In the genomic region with DNA sequence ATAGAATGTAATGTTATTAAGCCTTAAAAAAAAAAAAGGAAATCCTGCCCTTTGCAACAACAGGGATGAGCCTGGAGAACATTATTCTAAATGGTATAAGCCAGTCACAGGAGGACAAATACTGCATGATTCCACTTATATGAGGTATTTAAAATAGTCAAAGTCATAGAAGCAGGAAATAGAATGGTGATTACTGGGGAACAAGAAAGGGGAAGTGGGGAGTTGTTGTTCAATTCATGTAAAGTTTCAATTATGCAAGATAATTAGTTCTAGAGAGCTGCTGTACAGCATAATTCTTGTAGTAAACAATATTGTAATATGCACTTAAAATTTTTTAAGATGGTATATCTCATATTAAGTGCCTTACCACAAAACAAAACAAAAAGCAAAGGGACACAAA, we compare ENCODE assay signal across 17 cellular contexts.
"Had no signal": no experiment of that assay in that cellular context is flagged by ENCODE, and none has a peak within 500 bp of the region (broad histone marks: within the 10 kb centered on the region; RNA-seq: fewer than 3 reads in every experiment).

No MANE protein-coding gene starts in this region.

- H3K4me1 ChIP-seq: adrenal gland, colonic mucosa, suprapubic skin, upper lobe of left lung had no signal

- H3K36me3 ChIP-seq: adrenal gland, colonic mucosa, heart left ventricle, spleen, suprapubic skin, upper lobe of left lung had no signal

- H3K27ac ChIP-seq: adrenal gland, colonic mucosa, heart left ventricle, spleen, suprapubic skin, upper lobe of left lung had no signal

- H3K27me3 ChIP-seq: adrenal gland, colonic mucosa, heart left ventricle, spleen, suprapubic skin, upper lobe of left lung had no signal

- DNase-seq: activated B cell treated with CpG ODN at 0.5 μM for 24 hours; activated CD4-positive, alpha-beta T cell treated with anti-CD3 and anti-CD28 coated beads, Interleukin-2, amount 10 ng/mL, durations not matched to agents 7 days and 5 days; activated naive CD4-positive, alpha-beta T cell treated with anti-CD3 and anti-CD28 coated beads, Interleukin-2, amount 10 ng/mL, durations not matched to agents 7 days and 5 days; activated T-cell treated with anti-CD3 and anti-CD28 coated beads for 4 hours; adrenal gland; caudate nucleus; colonic mucosa; effector CD4-positive, alpha-beta T cell; foreskin melanocyte; heart left ventricle; left colon; spleen; stimulated activated CD4-positive, alpha-beta T cell treated with anti-CD3 and anti-CD28 coated beads, Interleukin-2, amount 100 ng/mL, for 24 hours; stimulated activated naive CD8-positive, alpha-beta T cell treated with anti-CD3 and anti-CD28 coated beads, Interleukin-15, Interleukin-2, amounts not matched to agents 100 U/mL and 50 U/mL, for 24 hours; upper lobe of left lung had no signal

- H3K9me3 ChIP-seq: adrenal gland, colonic mucosa, heart left ventricle, spleen, suprapubic skin, upper lobe of left lung had no signal

- H3K4me3 ChIP-seq: adrenal gland, colonic mucosa, heart left ventricle, lung, spleen, suprapubic skin, upper lobe of left lung had no signal
